ENCODE assay signal across 29 cellular contexts in the genomic region with DNA sequence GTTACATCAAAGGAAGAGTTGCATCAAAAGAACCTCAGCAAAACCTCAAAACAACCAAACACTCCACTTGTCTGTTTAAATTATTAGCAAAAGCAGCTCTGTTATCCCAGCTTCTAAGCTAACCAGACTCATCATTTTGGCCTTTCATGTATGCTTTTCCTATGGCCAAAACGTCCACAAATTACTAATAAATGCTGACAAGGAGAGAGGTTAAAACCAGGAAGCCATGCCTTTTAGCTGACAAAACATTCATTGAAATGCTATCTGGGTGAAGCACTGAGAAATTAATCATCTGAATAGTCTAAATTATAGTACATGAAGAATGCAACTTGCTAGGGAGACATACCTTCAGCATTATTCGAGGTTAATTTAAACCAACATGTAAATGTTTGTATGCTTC.
DNase-seq lines count a peak whose midpoint lies in the region; ATAC-seq and TF ChIP-seq lines count a peak whose summit lies in the region.
"Had no signal": no experiment of that assay in that cellular context is flagged by ENCODE, and none has a peak within 500 bp of the region (broad histone marks: within the 10 kb centered on the region; RNA-seq: fewer than 3 reads in every experiment).

No MANE protein-coding gene starts in this region.

- H3K9me3 Mint-ChIP-seq in activated CD8-positive, alpha-beta T cell treated with anti-CD3 and anti-CD28 coated beads, Interleukin-2, amount 10 ng/mL, durations not matched to agents 7 days and 5 days (ENCODE audit: insufficient read depth) = no peaks in the 10 kb centered on the region
- H3K9me3 Mint-ChIP-seq: activated CD4-positive, alpha-beta memory T cell treated with anti-CD3 and anti-CD28 coated beads, Interleukin-2, amount 10 ng/mL, durations not matched to agents 7 days and 5 days; activated naive CD8-positive, alpha-beta T cell treated with anti-CD3 and anti-CD28 coated beads, Interleukin-2, amount 10 ng/mL, durations not matched to agents 7 days and 5 days; GM23338; memory B cell had no signal

- no peak overlapping the region for H3K27ac Mint-ChIP-seq in activated CD8-positive, alpha-beta T cell treated with anti-CD3 and anti-CD28 coated beads, Interleukin-2, amount 10 ng/mL, durations not matched to agents 7 days and 5 days
- H3K27ac Mint-ChIP-seq: activated CD4-positive, alpha-beta memory T cell treated with anti-CD3 and anti-CD28 coated beads, Interleukin-2, amount 10 ng/mL, durations not matched to agents 7 days and 5 days; activated naive CD8-positive, alpha-beta T cell treated with anti-CD3 and anti-CD28 coated beads, Interleukin-2, amount 10 ng/mL, durations not matched to agents 7 days and 5 days; GM23338; memory B cell had no signal

- H3K4me3 Mint-ChIP-seq in activated CD8-positive, alpha-beta T cell treated with anti-CD3 and anti-CD28 coated beads, Interleukin-2, amount 10 ng/mL, durations not matched to agents 7 days and 5 days = no peak overlapping the region
- H3K4me3 Mint-ChIP-seq: activated CD4-positive, alpha-beta memory T cell treated with anti-CD3 and anti-CD28 coated beads, Interleukin-2, amount 10 ng/mL, durations not matched to agents 7 days and 5 days; activated naive CD8-positive, alpha-beta T cell treated with anti-CD3 and anti-CD28 coated beads, Interleukin-2, amount 10 ng/mL, durations not matched to agents 7 days and 5 days; GM23338; memory B cell had no signal

- no peak for ATAC-seq in activated CD8-positive, alpha-beta T cell treated with anti-CD3 and anti-CD28 coated beads, Interleukin-2, amount 10 ng/mL, durations not matched to agents 7 days and 5 days
- ATAC-seq in HG02938 (IDR thresholded peaks at IDR 0.05; ENCODE audit: unreplicated experiment) (no peak), GM19023 (IDR thresholded peaks at IDR 0.05; ENCODE audit: unreplicated experiment) (no peak)
- ATAC-seq: body of pancreas, foreskin keratinocyte, GM23338, left colon, sciatic nerve had no signal

- H3K36me3 Mint-ChIP-seq in activated CD8-positive, alpha-beta T cell treated with anti-CD3 and anti-CD28 coated beads, Interleukin-2, amount 10 ng/mL, durations not matched to agents 7 days and 5 days (ENCODE audit: low read depth) = no peaks in the 10 kb centered on the region
- H3K36me3 Mint-ChIP-seq: activated naive CD8-positive, alpha-beta T cell treated with anti-CD3 and anti-CD28 coated beads, Interleukin-2, amount 10 ng/mL, durations not matched to agents 7 days and 5 days; memory B cell had no signal

- DNase-seq in A172 (ENCODE audit: low spot score) (peak; percentile 0), GM03348 (ENCODE audit: low spot score) (peak; percentile 11), SW480 (ENCODE audit: low spot score) (peak; percentile 88), fibroblast of villous mesenchyme (ENCODE audit: low read depth) (peak; percentile 78), head of caudate nucleus (no peak)
- no peak for DNase-seq in activated CD8-positive, alpha-beta T cell treated with anti-CD3 and anti-CD28 coated beads, Interleukin-2, amount 10 ng/mL, durations not matched to agents 7 days and 5 days
- DNase-seq: activated CD4-positive, alpha-beta memory T cell treated with anti-CD3 and anti-CD28 coated beads, Interleukin-2, amount 10 ng/mL, durations not matched to agents 7 days and 5 days; activated CD4-positive, alpha-beta T cell treated with anti-CD3 and anti-CD28 coated beads for 1 hour; activated effector memory CD4-positive, alpha-beta T cell treated with Interleukin-2 at 50 U/mL for 16 hours; activated naive CD8-positive, alpha-beta T cell treated with anti-CD3 and anti-CD28 coated beads, Interleukin-2, amount 10 ng/mL, durations not matched to agents 7 days and 5 days; body of pancreas; cerebellar nuclear complex; COR-L47; DMS79 treated with DMSO at 0.1 percent for 48 hours; left colon; NCI-H1048; NCI-H187 treated with DMSO at 0.1 percent for 48 hours; NCI-H2171 treated with DMSO at 0.1 percent for 48 hours; NCI-H524 treated with DMSO at 0.1 percent for 48 hours; NK-92 treated with Interleukin-12 subunit alpha and Interleukin-12 subunit beta, amount 100 ng/mL, for 24 hours; Right ventricle myocardium superior; stimulated activated naive CD4-positive, alpha-beta T cell had no signal

- H3K4me3 ChIP-seq in fibroblast of villous mesenchyme (ENCODE audit: low read depth, low read length) = no peak overlapping the region
- H3K4me3 ChIP-seq: BLaER1 treated with 17β-estradiol and CSF1 and Interleukin-3, amounts not matched to agents 10 nM and 100 nM; body of pancreas; GM23338 had no signal

- no peak for TF ChIP-seq CTCF in fibroblast of villous mesenchyme (IDR thresholded peaks at IDR 0.05; ENCODE audit: insufficient read depth, low read depth, low read length)

- POLR2A ChIA-PET in activated CD8-positive, alpha-beta T cell treated with anti-CD3 and anti-CD28 coated beads, Interleukin-2, amount 10 ng/mL, durations not matched to agents 7 days and 5 days (lab: Charles Lee) = no interaction called here

- no peaks in the 10 kb centered on the region for H3K27me3 Mint-ChIP-seq in activated CD8-positive, alpha-beta T cell treated with anti-CD3 and anti-CD28 coated beads, Interleukin-2, amount 10 ng/mL, durations not matched to agents 7 days and 5 days (ENCODE audit: low read depth)
- H3K27me3 Mint-ChIP-seq: activated CD4-positive, alpha-beta memory T cell treated with anti-CD3 and anti-CD28 coated beads, Interleukin-2, amount 10 ng/mL, durations not matched to agents 7 days and 5 days; memory B cell had no signal

- intact Hi-C loops in head of caudate nucleus (cut with DNase I) = no loop called here

- no peaks in the 10 kb centered on the region for H3K4me1 Mint-ChIP-seq in activated CD8-positive, alpha-beta T cell treated with anti-CD3 and anti-CD28 coated beads, Interleukin-2, amount 10 ng/mL, durations not matched to agents 7 days and 5 days (ENCODE audit: low read depth)
- H3K4me1 Mint-ChIP-seq: activated CD4-positive, alpha-beta memory T cell treated with anti-CD3 and anti-CD28 coated beads, Interleukin-2, amount 10 ng/mL, durations not matched to agents 7 days and 5 days; activated naive CD8-positive, alpha-beta T cell treated with anti-CD3 and anti-CD28 coated beads, Interleukin-2, amount 10 ng/mL, durations not matched to agents 7 days and 5 days; memory B cell had no signal

- CTCF ChIA-PET in activated CD8-positive, alpha-beta T cell treated with anti-CD3 and anti-CD28 coated beads, Interleukin-2, amount 10 ng/mL, durations not matched to agents 7 days and 5 days (lab: Charles Lee) = no interaction called here

Comparison
In these comparisons a context has a peak if more than half of its experiments do, and no peak if none do; other contexts are left out.
1. DNase-seq: peak in A172 (single experiment), GM03348 (single experiment), SW480 (single experiment) and fibroblast of villous mesenchyme (single experiment); none in head of caudate nucleus (0 of 42) and activated CD8-positive, alpha-beta T cell treated with anti-CD3 and anti-CD28 coated beads, Interleukin-2, amount 10 ng/mL, durations not matched to agents 7 days and 5 days (single experiment).